Comparison of ENCODE assay signal across 28 cellular contexts in genomic region chrX:2645563-2645962, GRCh38.
"Had no signal": no experiment of that assay in that cellular context is flagged by ENCODE, and none has a peak within 500 bp of the region (broad histone marks: within the 10 kb centered on the region; RNA-seq: fewer than 3 reads in every experiment).

No MANE protein-coding gene starts in this region.

- H3K4me3 Mint-ChIP-seq: activated CD4-positive, alpha-beta T cell treated with anti-CD3 and anti-CD28 coated beads, Interleukin-2, amount 10 ng/mL, durations not matched to agents 7 days and 5 days; activated CD8-positive, alpha-beta T cell treated with anti-CD3 and anti-CD28 coated beads, Interleukin-2, amount 10 ng/mL, durations not matched to agents 7 days and 5 days; activated naive CD4-positive, alpha-beta T cell treated with anti-CD3 and anti-CD28 coated beads for 36 hours; activated T-cell treated with anti-CD3 and anti-CD28 coated beads, Interleukin-2, amount 50 U/mL, for 24 hours; brain had no signal

- H3K4me1 ChIP-seq: SJCRH30 had no signal

- H3K4me2 ChIP-seq: KMS-11 had no signal

- H3K27ac ChIP-seq: KMS-11, SJCRH30, SK-N-MC, WERI-Rb-1 had no signal

- H3K27me3 ChIP-seq: SJCRH30 had no signal

- H3K9ac ChIP-seq: KMS-11 had no signal

- H3K9me3 Mint-ChIP-seq: activated CD4-positive, alpha-beta T cell treated with anti-CD3 and anti-CD28 coated beads, Interleukin-2, amount 10 ng/mL, durations not matched to agents 7 days and 5 days; activated naive CD4-positive, alpha-beta T cell treated with anti-CD3 and anti-CD28 coated beads for 36 hours; activated T-cell treated with anti-CD3 and anti-CD28 coated beads, Interleukin-2, amount 50 U/mL, for 24 hours; activated T-helper 2 cell treated with anti-CD3 and anti-CD28 coated beads, Interferon-gamma antibody, Interleukin-2, Interleukin-4, amounts not matched to agents 10 μg/mL and 5 μg/mL and 100 μg/mL, durations not matched to agents 14 hours and 24 hours and 36 hours; brain had no signal

- H3K27me3 Mint-ChIP-seq: activated CD4-positive, alpha-beta T cell treated with anti-CD3 and anti-CD28 coated beads, Interleukin-2, amount 10 ng/mL, durations not matched to agents 7 days and 5 days; activated T-cell treated with anti-CD3 and anti-CD28 coated beads, Interleukin-2, amount 50 U/mL, for 24 hours; brain had no signal

- H3K4me3 ChIP-seq: SJCRH30, SK-N-MC had no signal

- H3K9me3 ChIP-seq: SJCRH30 had no signal

- ATAC-seq: activated CD8-positive, alpha-beta T cell treated with anti-CD3 and anti-CD28 coated beads, Interleukin-2, amount 10 ng/mL, durations not matched to agents 7 days and 5 days; activated naive CD4-positive, alpha-beta T cell treated with anti-CD3 and anti-CD28 coated beads, Interleukin-2, amount 50 U/mL, for 72 hours; Panc1 had no signal

- H3K36me3 Mint-ChIP-seq: brain had no signal

- DNase-seq: activated CD4-positive, alpha-beta T cell treated with anti-CD3 and anti-CD28 coated beads, Interleukin-2, amount 10 ng/mL, durations not matched to agents 7 days and 5 days; activated CD4-positive, alpha-beta T cell treated with anti-CD3 and anti-CD28 coated beads, Interleukin-2, amount 50 U/mL, for 48 hours; activated CD8-positive, alpha-beta T cell treated with anti-CD3 and anti-CD28 coated beads, Interleukin-2, amount 10 ng/mL, durations not matched to agents 7 days and 5 days; activated gamma-delta T cell; activated naive CD4-positive, alpha-beta T cell treated with anti-CD3 and anti-CD28 coated beads for 36 hours; activated T-cell treated with anti-CD3 and anti-CD28 coated beads, Interleukin-2, amount 50 U/mL, for 24 hours; anterior cingulate cortex; central memory CD4-positive, alpha-beta T cell; NCI-H1092 treated with DMSO at 0.1 percent for 48 hours; NCI-H1417; NCI-H146; NCI-H187; NCI-H2029 treated with DMSO at 0.1 percent for 48 hours; NCI-H2171 treated with DMSO at 0.1 percent for 48 hours; NCI-H2227 treated with DMSO at 0.1 percent for 48 hours; NCI-H446 treated with DMSO at 0.1 percent for 48 hours; NCI-H524; NCI-H69; SHP77; SJCRH30; T1000; WERI-Rb-1 had no signal

- H3K36me3 ChIP-seq: SJCRH30, WERI-Rb-1 had no signal

- H3K27ac Mint-ChIP-seq: activated CD4-positive, alpha-beta T cell treated with anti-CD3 and anti-CD28 coated beads, Interleukin-2, amount 10 ng/mL, durations not matched to agents 7 days and 5 days; activated CD8-positive, alpha-beta T cell treated with anti-CD3 and anti-CD28 coated beads, Interleukin-2, amount 10 ng/mL, durations not matched to agents 7 days and 5 days; activated naive CD4-positive, alpha-beta T cell treated with anti-CD3 and anti-CD28 coated beads for 36 hours; activated naive CD4-positive, alpha-beta T cell treated with anti-CD3 and anti-CD28 coated beads, Interleukin-2, amount 50 U/mL, for 72 hours; activated T-cell treated with anti-CD3 and anti-CD28 coated beads, Interleukin-2, amount 50 U/mL, for 24 hours; activated T-helper 2 cell treated with anti-CD3 and anti-CD28 coated beads, Interferon-gamma antibody, Interleukin-2, Interleukin-4, amounts not matched to agents 10 μg/mL and 5 μg/mL and 100 μg/mL, durations not matched to agents 14 hours and 24 hours and 36 hours; brain had no signal

- H3K4me1 Mint-ChIP-seq: brain had no signal
